ENCODE assay signal across 8 cellular contexts in the genomic region with DNA sequence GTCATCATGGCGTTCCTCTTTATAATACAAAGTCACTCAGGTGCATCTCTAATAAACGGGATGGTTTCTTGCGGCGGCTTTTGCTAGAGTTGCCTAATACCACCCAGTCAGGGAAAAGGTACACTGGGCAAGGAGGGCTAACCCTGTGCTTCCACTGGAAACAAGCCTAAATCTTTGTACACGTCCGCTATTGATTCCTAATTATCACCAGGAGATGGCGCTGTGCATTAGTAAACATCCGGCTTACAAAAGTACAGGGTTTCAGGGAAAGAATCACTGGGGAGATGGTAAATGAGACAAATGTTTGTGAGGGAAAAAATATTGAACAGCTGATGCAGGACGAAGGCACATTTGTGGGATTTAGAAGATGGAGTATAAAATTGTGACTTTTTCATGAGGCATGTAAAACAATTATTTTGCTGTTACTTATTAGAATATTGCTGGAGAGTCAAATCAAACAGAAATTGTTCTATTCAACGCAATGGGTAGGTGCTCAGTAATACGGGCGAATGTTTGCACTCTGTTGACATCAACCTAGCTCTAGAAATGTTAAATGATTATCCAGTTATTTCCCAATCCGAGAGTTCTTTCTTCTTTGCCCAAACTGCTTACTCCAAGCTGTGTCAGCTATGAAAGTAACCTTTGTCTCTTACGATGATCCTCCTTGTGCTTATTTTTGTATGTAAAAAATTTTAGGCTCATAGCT. TPM values are rescaled to one million over a fixed set of nuclear protein-coding genes. Genes with fewer than 3 reads are reported as not detected.
DNase-seq lines count a peak whose midpoint lies in the region; ATAC-seq, FAIRE-seq and TF ChIP-seq lines count a peak whose summit lies in the region.

No MANE protein-coding gene starts in this region.

- no TSS peak for BruUV-seq in K562 (replicated peaks; lab: Mats Ljungman, UMichigan)

- no peaks in the 10 kb centered on the region for H3K4me1 ChIP-seq in K562 (replicated peaks in 1 of 2; ENCODE audit: control insufficient read depth in 2 of 2, insufficient read depth in 2 of 2, low read length in 2 of 2)

- intact Hi-C loops in K562 (cut with micrococcal nuclease): loop anchor here (5.0 kb wide), 1 partner anchor 1630 kb away; no protein-coding TSS in a partner anchor

- TF ChIP-seq CTCF in AG09309 (IDR thresholded peaks at IDR 0.05; ENCODE audit: control insufficient read depth, insufficient read depth, low read depth, low read length, missing control alignments) (peak; percentile 74), K562 (IDR thresholded peaks at IDR 0.05 in 2 of 3, conservative IDR thresholded peaks at IDR 0.05 in 1 of 3; ENCODE audit: insufficient read depth in 2 of 3, low read depth in 1 of 3, low read length in 3 of 3) (peak; percentile 26 to 43 (median 39); a peak in 4 of 6 replicates)

- no peaks in the 10 kb centered on the region for H4K20me1 ChIP-seq in K562 (replicated peaks; ENCODE audit: control insufficient read depth, insufficient read depth, low read length)

- H3K27ac ChIP-seq in K562 (ENCODE audit: extremely low read depth, low read depth, low read length): no peak overlapping the region

- CTCF ChIA-PET in K562 (lab: Yijun Ruan, JAX; ENCODE audit: low intra/inter-chr PET ratio): no interaction called here

- peak; percentile 29 for FAIRE-seq in K562 (lab: Jason Lieb, UNC)

- no peak overlapping the region for H3K4me3 ChIP-seq in AG09309 (ENCODE audit: control insufficient read depth, low read depth, low read length)
- H3K4me3 ChIP-seq in K562: no peak overlapping the region

- TF ChIP-seq EP300 in K562 (IDR thresholded peaks at IDR 0.05; ENCODE audit: low read length): no peak

- peak in 1 of 2 experiments; percentile 38; a peak in 1 of 4 replicates for TF ChIP-seq RAD21 in K562 (CRISPR knock-in tag; conservative IDR thresholded peaks at IDR 0.05 in 1 of 2, IDR thresholded peaks at IDR 0.05 in 1 of 2)

- in situ Hi-C loops in K562 (cut with MboI): no loop called here

- H3K4me2 ChIP-seq in K562 (ENCODE audit: insufficient read depth, low read length): no peak overlapping the region

- H3K36me3 ChIP-seq in K562 (ENCODE audit: control insufficient read depth, insufficient read depth, low read length): no peaks in the 10 kb centered on the region

- no peaks in the 10 kb centered on the region for H3K9me1 ChIP-seq in K562 (ENCODE audit: control insufficient read depth, insufficient read depth, low read length)

- no peaks in the 10 kb centered on the region for H3K27me3 ChIP-seq in K562 (ENCODE audit: control insufficient read depth in 2 of 2, insufficient read depth in 2 of 2, low read length in 2 of 2)

- H3K9me3 ChIP-seq in K562 (replicated peaks; ENCODE audit: control insufficient read depth, insufficient read depth, low read depth, low read length): no peaks in the 10 kb centered on the region

- TF ChIP-seq POLR2A in GM18505 (IDR thresholded peaks at IDR 0.05; ENCODE audit: borderline replicate concordance, extremely low read depth, insufficient read depth, insufficient read length) (no peak), K562 (conservative IDR thresholded peaks at IDR 0.05) (no peak)

- H3K9ac ChIP-seq in K562 (ENCODE audit: insufficient read depth in 1 of 2, low read depth in 2 of 2, low read length in 2 of 2): no peak overlapping the region

- ATAC-seq in GM18505 (IDR thresholded peaks at IDR 0.05; ENCODE audit: unreplicated experiment) (peak; percentile 79), HG03066 (IDR thresholded peaks at IDR 0.05; ENCODE audit: low read depth, unreplicated experiment) (peak; percentile 68), K562 (no peak), HG02870 (IDR thresholded peaks at IDR 0.05; ENCODE audit: unreplicated experiment) (no peak)

- no peaks in the 10 kb centered on the region for H3K79me2 ChIP-seq in K562 (ENCODE audit: control insufficient read depth, insufficient read depth, low read length)

- POLR2A ChIA-PET in K562 (lab: Yijun Ruan, JAX): no interaction called here

- peak; percentile 2 for DNase-seq in AG09309 (ENCODE audit: low read depth)
- DNase-seq in NCI-H446 (lab: John Stamatoyannopoulos, UW): peak; percentile 55 to 78
- DNase-seq in K562 (ENCODE audit: extremely low read depth in 1 of 4, low spot score in 3 of 4): peak; percentile 4 to 30 (median 22)
- peak; percentile 62 for DNase-seq in kidney glomerular epithelial cell (lab: John Stamatoyannopoulos, UW)
- no peak for DNase-seq in NK-92 (lab: John Stamatoyannopoulos, UW; ENCODE audit: unreplicated experiment)

- WGBS in K562 (ENCODE audit: insufficient coverage, low coverage, missing lambda C conversion rate): 2% methylated on average over 14 of the region's 14 CpGs

- H2AFZ ChIP-seq in K562 (ENCODE audit: low read depth, low read length): no peak overlapping the region

TF ChIP-seq in K562, 482 proteins besides CTCF, POLR2A, EP300 and RAD21:
- TF ChIP-seq DPF2 (IDR thresholded peaks at IDR 0.05): no peak
- no peak for TF ChIP-seq MXI1 (IDR thresholded peaks at IDR 0.05; ENCODE audit: low read depth, low read length)
- TF ChIP-seq ZNF780A (CRISPR knock-in tag; IDR thresholded peaks at IDR 0.05): no peak
- no peak for TF ChIP-seq FOXO4 (CRISPR knock-in tag; IDR thresholded peaks at IDR 0.05)

RNA-seq across cellular contexts. Expression of gene GMNC, which starts 50.6 kb away (rescaled TPM):
- total RNA-seq in K562 (2011; cell fraction: chromatin; rRNA removed; ENCODE audit: low replicate concordance): not detected in 2 replicates
- total RNA-seq in K562 (2011; cell fraction: nucleolus; rRNA removed): not detected in 2 replicates
- total RNA-seq in K562 (2011; cell fraction: nucleoplasm; rRNA removed): not detected in 2 replicates
- total RNA-seq in K562 (2014; rRNA removed): not detected in 2 replicates
- total RNA-seq in K562 (2014; rRNA removed; fragmentation: Illumina TruSeq; extraction: Trizol): not detected in 2 replicates
- total RNA-seq in K562 (2015; rRNA removed; fragmentation: Illumina TruSeq; extraction: Trizol): not detected in 2 replicates
- total RNA-seq in K562 (2021): not detected in 2 replicates
- not detected in 2 replicates for polyA plus RNA-seq in K562 (2011; rRNA removed)
- polyA plus RNA-seq in K562 (2011; cell fraction: cytosol; rRNA removed): not detected in 2 replicates
- not detected in 2 replicates for polyA plus RNA-seq in K562 (2011; cell fraction: nucleus; rRNA removed)
- not detected in 2 replicates for polyA plus RNA-seq in K562 (2012)
- polyA plus RNA-seq in K562 (2014; fragmentation: Illumina TruSeq; extraction: Trizol): not detected in 2 replicates
- polyA plus RNA-seq in K562 (2014; fragmentation: Nextera tagmentation; extraction: Ambion mirVana): not detected
- polyA plus RNA-seq in K562 (2014; rRNA removed): not detected in 2 replicates
- polyA minus RNA-seq in K562 (2011; rRNA and poly(A)+ RNA removed): not detected in 2 replicates
- not detected in 2 replicates for polyA minus RNA-seq in K562 (2011; cell fraction: cytosol; rRNA and poly(A)+ RNA removed)
- not detected in 2 replicates for polyA minus RNA-seq in K562 (2011; cell fraction: nucleus; rRNA and poly(A)+ RNA removed)

Comparison
In these comparisons a context has a peak if more than half of its experiments do, and no peak if none do; other contexts are left out.
1. ATAC-seq: peak in GM18505 (single experiment) and HG03066 (single experiment); none in K562 (single experiment) and HG02870 (single experiment).